17 cellular contexts compared by ENCODE assay signal in genomic region chr19:2013683-2013961, GRCh38. TPM values are rescaled to one million over a fixed set of nuclear protein-coding genes. Genes with fewer than 3 reads are reported as not detected.
DNase-seq lines count a peak whose midpoint lies in the region; ATAC-seq and TF ChIP-seq lines count a peak whose summit lies in the region.
"Had no signal": no experiment of that assay in that cellular context is flagged by ENCODE, and none has a peak within 500 bp of the region (broad histone marks: within the 10 kb centered on the region; RNA-seq: fewer than 3 reads in every experiment).

No MANE protein-coding gene starts in this region.

- CTCF ChIA-PET in RWPE1 (lab: Yijun Ruan, JAX) = no interaction called here

- H3K9me3 ChIP-seq in effector memory CD4-positive, alpha-beta T cell (ENCODE audit: control insufficient read depth, low read length) = no peaks in the 10 kb centered on the region
- H3K9me3 ChIP-seq in smooth muscle cell (replicated peaks; ENCODE audit: low read depth) = no peaks in the 10 kb centered on the region

- H3K4me1 Mint-ChIP-seq in natural killer cell (peaks cover 13 to 44% of the 10 kb centered on the region in 2 donors), memory B cell (peaks cover 23% of the 10 kb centered on the region)
- peaks cover 0 to 7% of the 10 kb centered on the region in 2 donors for H3K4me1 Mint-ChIP-seq in natural killer cell treated with Interleukin-12 subunit alpha and Interleukin-12 subunit beta and Interleukin-15 and Interleukin-18, amount 100 ng/mL, for 72 hours (ENCODE audit: low read depth in 2 of 2)

- WGBS in smooth muscle cell (ENCODE audit: low lambda C conversion rate) = 100% methylated on average over 2 of the region's 6 CpGs

- peaks cover 22% of the 10 kb centered on the region for H4K20me1 ChIP-seq in smooth muscle cell (ENCODE audit: low read depth)

- no peaks in the 10 kb centered on the region for H3K27me3 Mint-ChIP-seq in natural killer cell (ENCODE audit: low read depth in 2 of 2)
- H3K27me3 Mint-ChIP-seq in natural killer cell treated with Interleukin-12 subunit alpha and Interleukin-12 subunit beta and Interleukin-15 and Interleukin-18, amount 100 ng/mL, for 72 hours = no peaks in the 10 kb centered on the region
- no peaks in the 10 kb centered on the region for H3K27me3 Mint-ChIP-seq in memory B cell

- H3K27ac Mint-ChIP-seq in natural killer cell (peak overlapping the region in 1 of 2 donors; percentile 82), memory B cell (peak overlapping the region; percentile 77)
- peak overlapping the region in 1 of 2 donors; percentile 64 for H3K27ac Mint-ChIP-seq in natural killer cell treated with Interleukin-12 subunit alpha and Interleukin-12 subunit beta and Interleukin-15 and Interleukin-18, amount 100 ng/mL, for 72 hours

- TF ChIP-seq CTCF in natural killer cell (IDR thresholded peaks at IDR 0.05) = no peak
- no peak for TF ChIP-seq CTCF in RWPE1 (conservative IDR thresholded peaks at IDR 0.05; ENCODE audit: low read depth)
- TF ChIP-seq CTCF in smooth muscle cell (IDR thresholded peaks at IDR 0.05; ENCODE audit: borderline replicate concordance, insufficient read depth, poor library complexity, severe bottlenecking) = no peak

- peaks cover 6% of the 10 kb centered on the region for H3K4me1 ChIP-seq in effector memory CD4-positive, alpha-beta T cell (ENCODE audit: control insufficient read depth, insufficient read depth, low read length, poor library complexity, severe bottlenecking)
- peaks cover 3% of the 10 kb centered on the region for H3K4me1 ChIP-seq in smooth muscle cell (ENCODE audit: low read depth)

- peaks cover 4% of the 10 kb centered on the region for H3K79me2 ChIP-seq in smooth muscle cell (ENCODE audit: low read depth)

- H3K9me3 Mint-ChIP-seq in natural killer cell (no peaks in the 10 kb centered on the region), memory B cell (no peaks in the 10 kb centered on the region)
- no peaks in the 10 kb centered on the region for H3K9me3 Mint-ChIP-seq in natural killer cell treated with Interleukin-12 subunit alpha and Interleukin-12 subunit beta and Interleukin-15 and Interleukin-18, amount 100 ng/mL, for 72 hours

- no peaks in the 10 kb centered on the region for H3K27me3 ChIP-seq in effector memory CD4-positive, alpha-beta T cell (replicated peaks; ENCODE audit: control insufficient read depth, insufficient read depth, low read length, poor library complexity, severe bottlenecking)
- H3K27me3 ChIP-seq in smooth muscle cell (ENCODE audit: low read depth) = no peaks in the 10 kb centered on the region

- H3K36me3 Mint-ChIP-seq in natural killer cell (no peaks in the 10 kb centered on the region), memory B cell (peaks cover 16% of the 10 kb centered on the region)
- H3K36me3 Mint-ChIP-seq in natural killer cell treated with Interleukin-12 subunit alpha and Interleukin-12 subunit beta and Interleukin-15 and Interleukin-18, amount 100 ng/mL, for 72 hours = no peaks in the 10 kb centered on the region

- POLR2A ChIA-PET in RWPE1 (lab: Yijun Ruan, JAX; ENCODE audit: low non-redundant PET) = no interaction called here

- DNase-seq in natural killer cell (no peak), RWPE1 (ENCODE audit: low spot score) (no peak), memory B cell (ENCODE audit: low spot score in 2 of 2) (no peak), foreskin melanocyte (no peak), smooth muscle cell (lab: John Stamatoyannopoulos, UW; ENCODE audit: unreplicated experiment) (no peak), NCI-H748 (lab: John Stamatoyannopoulos, UW; ENCODE audit: unreplicated experiment) (no peak)
- no peak for DNase-seq in natural killer cell treated with Interleukin-12 subunit alpha and Interleukin-12 subunit beta and Interleukin-15 and Interleukin-18, amount 100 ng/mL, for 72 hours (ENCODE audit: low spot score)
- no peak for DNase-seq in effector memory CD4-positive, alpha-beta T cell
- DNase-seq: activated CD8-positive, alpha-beta memory T cell treated with anti-CD3 and anti-CD28 coated beads for 24 hours; AML-193; DMS79 treated with DMSO at 0.1 percent for 48 hours; GOT3; NCI-H2171 treated with DMSO at 0.1 percent for 48 hours; nucleus accumbens; SHP77 treated with DMSO at 0.1 percent for 48 hours; small intestine; stimulated activated naive CD8-positive, alpha-beta T cell treated with anti-CD3 and anti-CD28 coated beads, Interleukin-15, Interleukin-2, amounts not matched to agents 100 U/mL and 50 U/mL, for 24 hours had no signal

- no peak overlapping the region for H3K9ac ChIP-seq in smooth muscle cell (ENCODE audit: low read depth)

- H3K27ac ChIP-seq in RWPE1 (peak overlapping the region; percentile 36), smooth muscle cell (ENCODE audit: low read depth) (no peak overlapping the region)
- H3K27ac ChIP-seq in effector memory CD4-positive, alpha-beta T cell (ENCODE audit: insufficient read depth, low read length, poor library complexity, severe bottlenecking) = no peak overlapping the region

- peak overlapping the region; percentile 25 for H3K4me3 Mint-ChIP-seq in natural killer cell
- no peak overlapping the region for H3K4me3 Mint-ChIP-seq in natural killer cell treated with Interleukin-12 subunit alpha and Interleukin-12 subunit beta and Interleukin-15 and Interleukin-18, amount 100 ng/mL, for 72 hours
- H3K4me3 Mint-ChIP-seq in memory B cell = peak overlapping the region; percentile 86

- H3K36me3 ChIP-seq in effector memory CD4-positive, alpha-beta T cell (ENCODE audit: control insufficient read depth, insufficient read depth, low read length) = no peaks in the 10 kb centered on the region
- H3K36me3 ChIP-seq in smooth muscle cell (ENCODE audit: low read depth) = no peaks in the 10 kb centered on the region

- H3K4me2 ChIP-seq in smooth muscle cell = no peak overlapping the region

- H2AFZ ChIP-seq in smooth muscle cell (ENCODE audit: low read depth) = no peak overlapping the region

- no peaks in the 10 kb centered on the region for H3F3A ChIP-seq in smooth muscle cell (ENCODE audit: low read depth)

- ATAC-seq in natural killer cell (no peak), memory B cell (ENCODE audit: low read depth) (no peak)
- no peak for ATAC-seq in natural killer cell treated with Interleukin-12 subunit alpha and Interleukin-12 subunit beta and Interleukin-15 and Interleukin-18, amount 100 ng/mL, for 72 hours

- no peak overlapping the region for H3K4me3 ChIP-seq in effector memory CD4-positive, alpha-beta T cell (ENCODE audit: insufficient read depth, low read depth, low read length, poor library complexity, severe bottlenecking)
- H3K4me3 ChIP-seq in smooth muscle cell = no peak overlapping the region

- intact Hi-C loops in natural killer cell (cut with micrococcal nuclease) = no loop called here

RNA-seq across cellular contexts. Expression of gene BTBD2, which starts 1.9 kb away (rescaled TPM):
- 10 to 100 TPM; 47.6 to 57.0 (median 53.4) TPM for total RNA-seq in natural killer cell
- total RNA-seq in natural killer cell treated with Interleukin-12 subunit alpha and Interleukin-12 subunit beta and Interleukin-15 and Interleukin-18, amount 100 ng/mL, for 72 hours = 10 to 100 TPM; 19.9 to 23.0 TPM
- 37.8 and 45.2 TPM in 2 replicates for total RNA-seq in smooth muscle cell
- polyA plus RNA-seq in smooth muscle cell = 63.2 and 69.8 TPM in 2 replicates

RNA-seq across cellular contexts. Expression of gene MKNK2, which starts 37.4 kb away (rescaled TPM):
- total RNA-seq in natural killer cell = 100 to 1,000 TPM; 259 to 389 (median 322) TPM
- 100 to 1,000 TPM; 303 to 308 TPM for total RNA-seq in natural killer cell treated with Interleukin-12 subunit alpha and Interleukin-12 subunit beta and Interleukin-15 and Interleukin-18, amount 100 ng/mL, for 72 hours
- 30.1 and 43.6 TPM in 2 replicates for total RNA-seq in smooth muscle cell
- polyA plus RNA-seq in smooth muscle cell = 44.7 and 80.1 TPM in 2 replicates
